9 cellular contexts compared by ENCODE assay signal in genomic region chr6:37077459-37078296, GRCh38.
DNase-seq lines count a peak whose midpoint lies in the region; ATAC-seq and TF ChIP-seq lines count a peak whose summit lies in the region.
"Had no signal": no experiment of that assay in that cellular context is flagged by ENCODE, and none has a peak within 500 bp of the region (broad histone marks: within the 10 kb centered on the region; RNA-seq: fewer than 3 reads in every experiment).

No MANE protein-coding gene starts in this region.

- H3K36me3 ChIP-seq in SK-N-SH (replicated peaks in 1 of 2; ENCODE audit: control insufficient read depth in 1 of 2, insufficient read depth in 2 of 2, low read length in 1 of 2) = no peaks in the 10 kb centered on the region

- CTCF ChIA-PET in SK-N-SH (lab: Yijun Ruan, JAX) = interaction anchor here (1.0 to 1.8 kb wide), 5 partner anchors 9 to 94 kb away, joined by 3 to 5 read pairs (median 4); no protein-coding TSS in a partner anchor

- H3K4me1 ChIP-seq in SK-N-SH (ENCODE audit: control insufficient read depth in 1 of 2, insufficient read depth in 2 of 2, low read depth in 1 of 2, low read length in 1 of 2) = peaks cover 0 to 15% of the 10 kb centered on the region in 2 experiments; a peak in 3 of 4 replicates

- H3K9me3 Mint-ChIP-seq in glutamatergic neuron (ENCODE audit: unreplicated experiment) = no peaks in the 10 kb centered on the region
- H3K9me3 Mint-ChIP-seq: CD4-positive, CD25-positive, alpha-beta regulatory T cell had no signal

- no peak overlapping the region for H3K4me3 Mint-ChIP-seq in glutamatergic neuron (ENCODE audit: unreplicated experiment)
- H3K4me3 Mint-ChIP-seq: CD4-positive, CD25-positive, alpha-beta regulatory T cell had no signal

- H3K27me3 ChIP-seq in SK-N-SH (ENCODE audit: insufficient read depth) = no peaks in the 10 kb centered on the region

- POLR2A ChIA-PET in SK-N-SH (lab: Yijun Ruan, JAX) = interaction anchor here (1.0 to 1.3 kb wide), 4 partner anchors 11 to 92 kb away, joined by 3 to 8 read pairs (median 3); partner anchors contain the start of gene MTCH1

- TF ChIP-seq CTCF in AG09309 (IDR thresholded peaks at IDR 0.05; ENCODE audit: control insufficient read depth, insufficient read depth, low read depth, low read length, missing control alignments) (no peak), SK-N-SH (IDR thresholded peaks at IDR 0.05) (no peak), glutamatergic neuron (IDR thresholded peaks at IDR 0.05; ENCODE audit: partially characterized antibody, unreplicated experiment) (no peak), omental fat pad (IDR thresholded peaks at IDR 0.05) (no peak)

- WGBS in SK-N-SH (ENCODE audit: low lambda C conversion rate) = 37% methylated on average over 6 of the region's 20 CpGs

- ATAC-seq in omental fat pad (ENCODE audit: low FRiP score) (peak; percentile 24), GM19452 (IDR thresholded peaks at IDR 0.05; ENCODE audit: unreplicated experiment) (no peak)

- H3K27ac ChIP-seq in SK-N-SH (ENCODE audit: low read depth in 2 of 2, low read length in 1 of 2) = peak overlapping the region; percentile 59 to 97; a peak in 3 of 4 replicates

- no peaks in the 10 kb centered on the region for H3K79me2 ChIP-seq in SK-N-SH (ENCODE audit: insufficient read depth)

- peak; percentile 33; the same call in 1 of the 2 replicates for TF ChIP-seq RAD21 in SK-N-SH (IDR thresholded peaks at IDR 0.05; ENCODE audit: low read length)

- no peaks in the 10 kb centered on the region for H3K4me1 Mint-ChIP-seq in glutamatergic neuron (ENCODE audit: low read depth, unreplicated experiment)

- H3K4me2 ChIP-seq in SK-N-SH = peak overlapping the region; percentile 67; the same call in 1 of the 2 replicates

- H3K9me3 ChIP-seq in SK-N-SH = no peaks in the 10 kb centered on the region

- H3F3A ChIP-seq in SK-N-SH (replicated peaks; ENCODE audit: insufficient read depth) = no peaks in the 10 kb centered on the region

- H2AFZ ChIP-seq in SK-N-SH (ENCODE audit: low read depth) = no peak overlapping the region

- H3K9me2 ChIP-seq in SK-N-SH = no peaks in the 10 kb centered on the region

- no peaks in the 10 kb centered on the region for H3K27me3 Mint-ChIP-seq in glutamatergic neuron (ENCODE audit: unreplicated experiment)

- H4K20me1 ChIP-seq in SK-N-SH (ENCODE audit: insufficient read depth) = no peaks in the 10 kb centered on the region

- H3K36me3 Mint-ChIP-seq in glutamatergic neuron (ENCODE audit: unreplicated experiment) = no peaks in the 10 kb centered on the region
- H3K36me3 Mint-ChIP-seq: CD4-positive, CD25-positive, alpha-beta regulatory T cell had no signal

- peak; percentile 88 for DNase-seq in AG09309 (ENCODE audit: low read depth)
- DNase-seq in SK-N-SH = peak; percentile 94
- no peak for DNase-seq in glutamatergic neuron
- no peak for DNase-seq in omental fat pad (ENCODE audit: low spot score)
- no peak for DNase-seq in middle frontal gyrus (ENCODE audit: extremely low spot score, low spot score)
- no peak for DNase-seq in NCI-H2107 treated with DMSO at 0.1 percent for 48 hours (lab: John Stamatoyannopoulos, UW; ENCODE audit: unreplicated experiment)
- DNase-seq in NCI-H128 (lab: John Stamatoyannopoulos, UW; ENCODE audit: unreplicated experiment) = no peak
- DNase-seq: CD4-positive, CD25-positive, alpha-beta regulatory T cell had no signal

- peak overlapping the region; percentile 17 for H3K27ac Mint-ChIP-seq in glutamatergic neuron (ENCODE audit: unreplicated experiment)

- peak; percentile 51 to 79; a peak in 2 of 4 replicates for TF ChIP-seq EP300 in SK-N-SH (IDR thresholded peaks at IDR 0.05; ENCODE audit: borderline replicate concordance in 1 of 2, low read depth in 1 of 2, low read length in 1 of 2)

- H3K4me3 ChIP-seq in AG09309 (ENCODE audit: control insufficient read depth, low read depth, low read length) (no peak overlapping the region), SK-N-SH (ENCODE audit: low read depth in 2 of 2, low read length in 1 of 2) (no peak overlapping the region; a peak in 1 of 4 replicates)

- no peak overlapping the region for H3K9ac ChIP-seq in SK-N-SH

TF ChIP-seq in SK-N-SH, 30 proteins besides CTCF, POLR2A, EP300 and RAD21 (continues in another document):
- TF ChIP-seq, protein P1, sequence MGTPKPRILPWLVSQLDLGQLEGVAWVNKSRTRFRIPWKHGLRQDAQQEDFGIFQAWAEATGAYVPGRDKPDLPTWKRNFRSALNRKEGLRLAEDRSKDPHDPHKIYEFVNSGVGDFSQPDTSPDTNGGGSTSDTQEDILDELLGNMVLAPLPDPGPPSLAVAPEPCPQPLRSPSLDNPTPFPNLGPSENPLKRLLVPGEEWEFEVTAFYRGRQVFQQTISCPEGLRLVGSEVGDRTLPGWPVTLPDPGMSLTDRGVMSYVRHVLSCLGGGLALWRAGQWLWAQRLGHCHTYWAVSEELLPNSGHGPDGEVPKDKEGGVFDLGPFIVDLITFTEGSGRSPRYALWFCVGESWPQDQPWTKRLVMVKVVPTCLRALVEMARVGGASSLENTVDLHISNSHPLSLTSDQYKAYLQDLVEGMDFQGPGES (IDR thresholded peaks at IDR 0.05; ENCODE audit: low read depth, low read length) = no peak
- TF ChIP-seq TCF12 (IDR thresholded peaks at IDR 0.05) = peak; percentile 99
- TF ChIP-seq RFX5 (IDR thresholded peaks at IDR 0.05; ENCODE audit: low read length) = no peak
- TF ChIP-seq TAF1 (IDR thresholded peaks at IDR 0.05; ENCODE audit: borderline replicate concordance, low read depth, low read length) = no peak
- no peak; the same call in 1 of the 2 replicates for TF ChIP-seq SMC3 (IDR thresholded peaks at IDR 0.05; ENCODE audit: low read depth, low read length)
- TF ChIP-seq FOSL2 (IDR thresholded peaks at IDR 0.05; ENCODE audit: borderline replicate concordance, low read depth) = no peak
- no peak for TF ChIP-seq ELF1 (IDR thresholded peaks at IDR 0.05)
- TF ChIP-seq GATA2 (CRISPR knock-in tag; IDR thresholded peaks at IDR 0.05) = peak; percentile 57
- peak; percentile 79 for TF ChIP-seq CHD2 (IDR thresholded peaks at IDR 0.05; ENCODE audit: low read length, partially characterized antibody)
- TF ChIP-seq PBX3 (IDR thresholded peaks at IDR 0.05) = 0 out of 2 replicates have a peak, but pooled peaks have one; percentile 14
- no peak for TF ChIP-seq YY1 (IDR thresholded peaks at IDR 0.05; ENCODE audit: low read depth)
- peak; percentile 69; the same call in 1 of the 2 replicates for TF ChIP-seq RXRA (IDR thresholded peaks at IDR 0.05; ENCODE audit: borderline replicate concordance, low read depth)
- 0 out of 2 replicates have a peak, but pooled peaks have one; percentile 34 for TF ChIP-seq MAX (IDR thresholded peaks at IDR 0.05; ENCODE audit: low read depth)
- TF ChIP-seq FOXM1 (IDR thresholded peaks at IDR 0.05; ENCODE audit: low read depth) = no peak
- TF ChIP-seq POLR2AphosphoS5 (IDR thresholded peaks at IDR 0.05; ENCODE audit: low read depth, low read length) = peak; percentile 63
- peak; percentile 55; the same call in 1 of the 2 replicates for TF ChIP-seq TEAD4 (IDR thresholded peaks at IDR 0.05; ENCODE audit: borderline replicate concordance, insufficient read depth)
- peak; percentile 88 for TF ChIP-seq FOXJ3 (CRISPR knock-in tag; IDR thresholded peaks at IDR 0.05)
- no peak for TF ChIP-seq MEF2A (IDR thresholded peaks at IDR 0.05; ENCODE audit: borderline replicate concordance, low read depth)
- no peak for TF ChIP-seq JUND (IDR thresholded peaks at IDR 0.05)
- TF ChIP-seq MXI1 (IDR thresholded peaks at IDR 0.05; ENCODE audit: low read depth, low read length) = 0 out of 2 replicates have a peak, but pooled peaks have one; percentile 55
- peak; percentile 37; the same call in 1 of the 2 replicates for TF ChIP-seq NFIC (IDR thresholded peaks at IDR 0.05; ENCODE audit: borderline replicate concordance)
- TF ChIP-seq SIN3A (IDR thresholded peaks at IDR 0.05; ENCODE audit: borderline replicate concordance, low read depth, low read length) = no peak
- TF ChIP-seq, protein P2, sequence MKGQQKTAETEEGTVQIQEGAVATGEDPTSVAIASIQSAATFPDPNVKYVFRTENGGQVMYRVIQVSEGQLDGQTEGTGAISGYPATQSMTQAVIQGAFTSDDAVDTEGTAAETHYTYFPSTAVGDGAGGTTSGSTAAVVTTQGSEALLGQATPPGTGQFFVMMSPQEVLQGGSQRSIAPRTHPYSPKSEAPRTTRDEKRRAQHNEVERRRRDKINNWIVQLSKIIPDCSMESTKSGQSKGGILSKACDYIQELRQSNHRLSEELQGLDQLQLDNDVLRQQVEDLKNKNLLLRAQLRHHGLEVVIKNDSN (IDR thresholded peaks at IDR 0.05; ENCODE audit: borderline replicate concordance, low read depth) = peak; percentile 37; the same call in 1 of the 2 replicates
- TF ChIP-seq, protein P3, sequence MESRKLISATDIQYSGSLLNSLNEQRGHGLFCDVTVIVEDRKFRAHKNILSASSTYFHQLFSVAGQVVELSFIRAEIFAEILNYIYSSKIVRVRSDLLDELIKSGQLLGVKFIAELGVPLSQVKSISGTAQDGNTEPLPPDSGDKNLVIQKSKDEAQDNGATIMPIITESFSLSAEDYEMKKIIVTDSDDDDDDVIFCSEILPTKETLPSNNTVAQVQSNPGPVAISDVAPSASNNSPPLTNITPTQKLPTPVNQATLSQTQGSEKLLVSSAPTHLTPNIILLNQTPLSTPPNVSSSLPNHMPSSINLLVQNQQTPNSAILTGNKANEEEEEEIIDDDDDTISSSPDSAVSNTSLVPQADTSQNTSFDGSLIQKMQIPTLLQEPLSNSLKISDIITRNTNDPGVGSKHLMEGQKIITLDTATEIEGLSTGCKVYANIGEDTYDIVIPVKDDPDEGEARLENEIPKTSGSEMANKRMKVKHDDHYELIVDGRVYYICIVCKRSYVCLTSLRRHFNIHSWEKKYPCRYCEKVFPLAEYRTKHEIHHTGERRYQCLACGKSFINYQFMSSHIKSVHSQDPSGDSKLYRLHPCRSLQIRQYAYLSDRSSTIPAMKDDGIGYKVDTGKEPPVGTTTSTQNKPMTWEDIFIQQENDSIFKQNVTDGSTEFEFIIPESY (IDR thresholded peaks at IDR 0.05; ENCODE audit: borderline replicate concordance, low read depth) = no peak

Comparison
In these comparisons a context has a peak if more than half of its experiments do, and no peak if none do; other contexts are left out.
1. DNase-seq: peak in AG09309 (single experiment) and SK-N-SH (single experiment); none in glutamatergic neuron (single experiment), omental fat pad (single experiment), middle frontal gyrus (single experiment), NCI-H2107 treated with DMSO at 0.1 percent for 48 hours (single experiment) and NCI-H128 (single experiment).